Comparison of ENCODE assay signal across 10 cellular contexts in genomic region chr3:42092006-42092405, GRCh38. TPM values are rescaled to one million over a fixed set of nuclear protein-coding genes. Genes with fewer than 3 reads are reported as not detected.
DNase-seq lines count a peak whose midpoint lies in the region; ATAC-seq and TF ChIP-seq lines count a peak whose summit lies in the region.
"Had no signal": no experiment of that assay in that cellular context is flagged by ENCODE, and none has a peak within 500 bp of the region (broad histone marks: within the 10 kb centered on the region; RNA-seq: fewer than 3 reads in every experiment).

No MANE protein-coding gene starts in this region.

- H3K36me3 Mint-ChIP-seq in naive thymus-derived CD8-positive, alpha-beta T cell = peaks cover 0 to 52% (median 18%) of the 10 kb centered on the region in 3 donors

- H3K27me3 ChIP-seq in left ventricle myocardium inferior (ENCODE audit: low read depth) (no peaks in the 10 kb centered on the region), breast epithelium (no peaks in the 10 kb centered on the region), vagina (no peaks in the 10 kb centered on the region)

- ATAC-seq in Right ventricle myocardium superior (ENCODE audit: poor library complexity) (no peak), HG03139 (IDR thresholded peaks at IDR 0.05; ENCODE audit: unreplicated experiment) (no peak)
- ATAC-seq in naive thymus-derived CD8-positive, alpha-beta T cell = no peak

- peak overlapping the region in 6 of 10 donors; percentile 9 to 77 (median 64) for H3K27ac Mint-ChIP-seq in naive thymus-derived CD8-positive, alpha-beta T cell

- no peaks in the 10 kb centered on the region for H3K9me3 Mint-ChIP-seq in naive thymus-derived CD8-positive, alpha-beta T cell

- peak overlapping the region; percentile 56 for H3K4me3 ChIP-seq in left ventricle myocardium inferior
- peak overlapping the region; percentile 32 to 61 (median 43) for H3K4me3 ChIP-seq in breast epithelium
- H3K4me3 ChIP-seq in vagina = peak overlapping the region; percentile 34 to 44

- POLR2A ChIA-PET in naive thymus-derived CD8-positive, alpha-beta T cell (lab: Charles Lee) = no interaction called here

- H3K27me3 Mint-ChIP-seq in naive thymus-derived CD8-positive, alpha-beta T cell = no peaks in the 10 kb centered on the region

- H3K4me3 Mint-ChIP-seq in naive thymus-derived CD8-positive, alpha-beta T cell = peak overlapping the region in 2 of 10 donors; percentile 5 to 24

- H3K4me1 ChIP-seq in left ventricle myocardium inferior (peaks cover 97% of the 10 kb centered on the region), breast epithelium (peaks cover 0 to 4% of the 10 kb centered on the region in 2 donors), vagina (peaks cover 37% of the 10 kb centered on the region)

- intact Hi-C loops in left ventricle myocardium inferior (cut with micrococcal nuclease) = loop anchor here (10.0 kb wide), 1 partner anchor 77 kb away; no protein-coding TSS in a partner anchor
- intact Hi-C loops in Right ventricle myocardium superior (cut with DNase I) = no loop called here
- intact Hi-C loops in breast epithelium (cut with DNase I; ENCODE audit: low total_unique reads) = loop anchor here (10.0 kb wide), 1 partner anchor 77 kb away; no protein-coding TSS in a partner anchor
- intact Hi-C loops in vagina (cut with DNase I) = loop anchor here (5.0 kb wide), 1 partner anchor 200 kb away; no protein-coding TSS in a partner anchor

- peak overlapping the region; percentile 88 for H3K27ac ChIP-seq in left ventricle myocardium inferior (replicated peaks)
- H3K27ac ChIP-seq in breast epithelium = peak overlapping the region; percentile 84
- H3K27ac ChIP-seq in vagina = peak overlapping the region; percentile 83

- H3K36me3 ChIP-seq in left ventricle myocardium inferior = peaks cover 35% of the 10 kb centered on the region
- no peaks in the 10 kb centered on the region for H3K36me3 ChIP-seq in breast epithelium
- H3K36me3 ChIP-seq in vagina = no peaks in the 10 kb centered on the region

- no peak for DNase-seq in left ventricle myocardium inferior
- DNase-seq in Right ventricle myocardium superior = no peak
- DNase-seq in breast epithelium (ENCODE audit: low spot score in 2 of 2) = no peak
- no peak for DNase-seq in naive thymus-derived CD8-positive, alpha-beta T cell
- no peak for DNase-seq in vagina (ENCODE audit: extremely low spot score in 2 of 2)
- no peak for DNase-seq in stimulated activated CD4-positive, alpha-beta T cell treated with anti-CD3 and anti-CD28 coated beads, Interleukin-15, amount 100 ng/mL, for 24 hours
- DNase-seq in NCI-H748 (lab: John Stamatoyannopoulos, UW; ENCODE audit: unreplicated experiment) = no peak
- DNase-seq: MM.1S, SHP77 treated with DMSO at 0.1 percent for 48 hours had no signal

- H3K4me1 Mint-ChIP-seq in naive thymus-derived CD8-positive, alpha-beta T cell = peaks cover 22 to 47% (median 30%) of the 10 kb centered on the region in 4 donors

- H3K9me3 ChIP-seq in left ventricle myocardium inferior (replicated peaks) = no peaks in the 10 kb centered on the region
- H3K9me3 ChIP-seq in breast epithelium = no peaks in the 10 kb centered on the region
- H3K9me3 ChIP-seq in vagina = no peaks in the 10 kb centered on the region

- TF ChIP-seq CTCF in left ventricle myocardium inferior (IDR thresholded peaks at IDR 0.05; ENCODE audit: borderline replicate concordance) = no peak
- TF ChIP-seq CTCF in breast epithelium (IDR thresholded peaks at IDR 0.05) = no peak
- no peak for TF ChIP-seq CTCF in vagina (IDR thresholded peaks at IDR 0.05)

- TF ChIP-seq POLR2A in breast epithelium (IDR thresholded peaks at IDR 0.05) = no peak
- TF ChIP-seq POLR2A in vagina (IDR thresholded peaks at IDR 0.05) = no peak

RNA-seq across cellular contexts. Expression of gene TRAK1, which starts 0.8 kb away (rescaled TPM):
- total RNA-seq in left ventricle myocardium inferior = 264 TPM
- 273 TPM for total RNA-seq in Right ventricle myocardium superior
- 10 to 100 TPM; 29.0 to 53.7 (median 40.6) TPM for total RNA-seq in breast epithelium
- 10 to 100 TPM; 18.8 to 19.1 TPM for total RNA-seq in naive thymus-derived CD8-positive, alpha-beta T cell
- 1 to 10 TPM; 4.3 to 8.3 (median 4.8) TPM for polyA plus RNA-seq in naive thymus-derived CD8-positive, alpha-beta T cell
- total RNA-seq in vagina = 36.8 TPM
